Comparison of ENCODE assay signal across 1 cellular context in the genomic region with DNA sequence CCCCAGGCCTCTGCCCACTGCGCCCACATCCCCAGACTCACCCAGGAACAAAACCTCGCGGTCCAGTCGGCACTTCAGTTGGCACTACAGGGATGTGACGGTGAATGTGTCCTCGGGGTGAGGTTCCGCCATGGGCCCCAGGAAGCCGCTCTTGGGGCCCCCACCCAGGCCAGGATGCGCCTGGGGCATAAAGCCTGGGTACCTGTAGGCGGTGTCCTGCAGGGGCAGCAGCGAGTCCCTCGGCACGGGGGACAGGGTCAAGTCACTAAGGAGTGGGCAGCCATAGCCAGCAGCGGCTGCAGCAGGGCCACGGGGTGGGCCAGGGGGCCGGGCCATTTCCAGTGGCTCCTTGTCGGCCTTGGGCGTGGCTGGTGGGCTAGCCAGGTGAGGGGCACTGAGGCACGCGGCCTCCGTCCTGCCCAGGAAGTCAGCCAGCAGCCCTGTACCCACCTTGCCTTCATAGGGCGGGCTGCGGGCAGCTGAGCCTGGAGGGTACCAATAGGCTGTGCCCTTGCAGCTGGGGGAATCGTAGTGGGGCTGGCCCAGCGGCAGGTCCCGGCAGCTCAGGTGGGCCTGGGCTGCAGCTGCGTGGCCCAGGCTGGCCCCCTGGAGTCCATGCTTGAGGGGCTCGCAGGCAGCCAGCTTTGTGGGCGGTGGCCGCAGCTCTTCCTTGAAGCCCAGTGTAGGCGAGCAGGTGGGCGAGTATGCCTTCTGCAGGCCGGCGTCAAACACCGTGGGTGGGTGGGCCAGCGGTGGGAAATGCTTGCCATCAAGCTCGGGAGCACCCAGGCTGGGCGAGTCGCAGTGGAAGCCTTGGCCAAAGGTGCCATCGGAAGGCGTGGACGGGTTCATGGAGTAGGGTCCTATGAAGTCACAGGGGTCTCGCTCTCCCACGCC.
TF ChIP-seq lines count a peak whose summit lies in the region.

No MANE protein-coding gene starts in this region.

TF ChIP-seq in H1, 55 proteins besides CTCF, POLR2A, EP300 and RAD21:
- no peak for TF ChIP-seq RXRA (IDR thresholded peaks at IDR 0.05; ENCODE audit: insufficient read depth, low read depth, low read length)
- no peak for TF ChIP-seq TAF1 (IDR thresholded peaks at IDR 0.05; ENCODE audit: low read depth, low read length)
- TF ChIP-seq CHD2 (IDR thresholded peaks at IDR 0.05; ENCODE audit: low read length) = no peak
- no peak for TF ChIP-seq EGR1 (IDR thresholded peaks at IDR 0.05; ENCODE audit: borderline replicate concordance, low read depth, low read length)
- no peak for TF ChIP-seq ATF3 (IDR thresholded peaks at IDR 0.05; ENCODE audit: insufficient read depth, low read depth, low read length)
- TF ChIP-seq BACH1 (IDR thresholded peaks at IDR 0.05; ENCODE audit: low read length) = no peak
- no peak for TF ChIP-seq RFX5 (IDR thresholded peaks at IDR 0.05; ENCODE audit: borderline replicate concordance, low read depth, low read length)
- no peak for TF ChIP-seq ZNF274 (IDR thresholded peaks at IDR 0.05; ENCODE audit: borderline replicate concordance, extremely low read depth, low read length)
- TF ChIP-seq CBX8 (IDR thresholded peaks at IDR 0.05; ENCODE audit: borderline replicate concordance, low read depth, low read length) = no peak
- no peak for TF ChIP-seq RBBP5 (IDR thresholded peaks at IDR 0.05; ENCODE audit: borderline replicate concordance, low read depth, low read length)
- no peak for TF ChIP-seq FOSL1 (IDR thresholded peaks at IDR 0.05; ENCODE audit: insufficient read depth, low read depth, low read length)
TF ChIP-seq in H1: peak in this region for 0.
